Comparison of ENCODE assay signal across 3 cellular contexts in the genomic region with DNA sequence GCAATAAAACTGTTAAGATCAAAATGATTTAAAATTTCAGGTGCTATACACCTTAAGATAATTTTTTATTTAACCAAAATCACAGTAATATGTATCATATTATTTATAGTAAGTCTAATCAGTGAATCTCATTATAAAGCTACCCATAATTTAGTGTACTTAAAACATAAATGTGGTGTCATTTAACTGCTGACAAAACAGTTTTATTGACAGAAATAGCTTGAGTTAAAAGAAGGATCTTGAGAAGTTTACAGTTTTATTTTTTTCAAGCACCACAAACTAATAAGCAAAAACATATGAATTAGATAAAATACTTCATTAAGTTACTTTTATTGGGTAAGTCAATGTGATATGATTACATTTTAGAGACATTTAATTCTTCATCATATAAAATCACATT.
TF ChIP-seq lines count a peak whose summit lies in the region.

No MANE protein-coding gene starts in this region.

TF ChIP-seq in A549, 52 proteins besides CTCF, POLR2A, EP300 and RAD21 (continued from another document):
- TF ChIP-seq BHLHE40 (IDR thresholded peaks at IDR 0.05; ENCODE audit: low read depth, low read length) (no peak), SMC3 (IDR thresholded peaks at IDR 0.05) (no peak), JUNB (IDR thresholded peaks at IDR 0.05) (no peak)

TF ChIP-seq in K562, 482 proteins besides CTCF, POLR2A, EP300 and RAD21 (continued from another document):
- TF ChIP-seq ZNF316 (IDR thresholded peaks at IDR 0.05) = peak; percentile 50; the same call in 1 of the 2 replicates

TF ChIP-seq in SK-N-SH, 30 proteins besides CTCF, POLR2A, EP300 and RAD21 (continued from another document):
- TF ChIP-seq NRF1 (IDR thresholded peaks at IDR 0.05; ENCODE audit: low read depth, low read length) (no peak), CHD2 (IDR thresholded peaks at IDR 0.05; ENCODE audit: low read length, partially characterized antibody) (no peak), FOXM1 (IDR thresholded peaks at IDR 0.05; ENCODE audit: low read depth) (no peak), RFX5 (IDR thresholded peaks at IDR 0.05; ENCODE audit: low read length) (no peak), FOSL2 (IDR thresholded peaks at IDR 0.05; ENCODE audit: borderline replicate concordance, low read depth) (no peak)
- TF ChIP-seq, protein P1, sequence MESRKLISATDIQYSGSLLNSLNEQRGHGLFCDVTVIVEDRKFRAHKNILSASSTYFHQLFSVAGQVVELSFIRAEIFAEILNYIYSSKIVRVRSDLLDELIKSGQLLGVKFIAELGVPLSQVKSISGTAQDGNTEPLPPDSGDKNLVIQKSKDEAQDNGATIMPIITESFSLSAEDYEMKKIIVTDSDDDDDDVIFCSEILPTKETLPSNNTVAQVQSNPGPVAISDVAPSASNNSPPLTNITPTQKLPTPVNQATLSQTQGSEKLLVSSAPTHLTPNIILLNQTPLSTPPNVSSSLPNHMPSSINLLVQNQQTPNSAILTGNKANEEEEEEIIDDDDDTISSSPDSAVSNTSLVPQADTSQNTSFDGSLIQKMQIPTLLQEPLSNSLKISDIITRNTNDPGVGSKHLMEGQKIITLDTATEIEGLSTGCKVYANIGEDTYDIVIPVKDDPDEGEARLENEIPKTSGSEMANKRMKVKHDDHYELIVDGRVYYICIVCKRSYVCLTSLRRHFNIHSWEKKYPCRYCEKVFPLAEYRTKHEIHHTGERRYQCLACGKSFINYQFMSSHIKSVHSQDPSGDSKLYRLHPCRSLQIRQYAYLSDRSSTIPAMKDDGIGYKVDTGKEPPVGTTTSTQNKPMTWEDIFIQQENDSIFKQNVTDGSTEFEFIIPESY (IDR thresholded peaks at IDR 0.05; ENCODE audit: borderline replicate concordance, low read depth) = no peak
